21 cellular contexts compared by ENCODE assay signal in the genomic region with DNA sequence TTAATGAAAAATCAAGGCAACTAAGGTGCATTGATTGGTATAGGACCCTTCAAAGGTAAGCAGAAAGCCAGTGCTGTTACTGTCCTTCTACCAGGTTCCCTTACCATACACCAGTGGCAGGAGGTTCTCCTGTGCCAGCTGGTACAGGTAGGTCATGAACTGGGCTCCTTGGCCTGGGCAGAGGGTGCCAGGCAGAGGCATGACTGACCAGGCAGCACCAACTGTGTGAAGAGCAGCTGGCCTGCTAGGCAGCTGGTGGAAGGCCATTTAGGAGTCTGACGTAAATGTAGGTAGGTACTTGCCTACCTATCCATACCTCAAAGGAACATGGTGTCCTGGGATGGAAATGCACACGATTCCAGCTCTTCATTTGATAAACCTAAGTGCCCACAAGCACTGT.
"Had no signal": no experiment of that assay in that cellular context is flagged by ENCODE, and none has a peak within 500 bp of the region (broad histone marks: within the 10 kb centered on the region; RNA-seq: fewer than 3 reads in every experiment).

No MANE protein-coding gene starts in this region.

- H3K4me3 ChIP-seq: cardiac muscle cell, pancreas, smooth muscle cell, tibial nerve, uterus had no signal

- H3K27me3 Mint-ChIP-seq: activated CD4-positive, alpha-beta T cell treated with anti-CD3 and anti-CD28 coated beads, Interleukin-2, amount 10 ng/mL, durations not matched to agents 24 days and 14 days; activated CD8-positive, alpha-beta T cell treated with anti-CD3 and anti-CD28 coated beads for 36 hours; effector memory CD8-positive, alpha-beta T cell; naive thymus-derived CD4-positive, alpha-beta T cell had no signal

- H3K27ac ChIP-seq: cardiac muscle cell, pancreas, tibial nerve, uterus had no signal

- H3K9me3 ChIP-seq: pancreas, tibial nerve, uterus had no signal

- H3K27me3 ChIP-seq: cardiac muscle cell, pancreas, tibial nerve, uterus had no signal

- ATAC-seq: activated CD8-positive, alpha-beta T cell treated with anti-CD3 and anti-CD28 coated beads for 36 hours; activated T-cell treated with anti-CD3 and anti-CD28 coated beads, Interleukin-2, amount 50 U/mL, for 4 hours; effector memory CD8-positive, alpha-beta T cell; naive thymus-derived CD4-positive, alpha-beta T cell; pancreas; sciatic nerve had no signal

- H3K4me2 ChIP-seq: smooth muscle cell had no signal

- H3K9me3 Mint-ChIP-seq: activated CD4-positive, alpha-beta T cell treated with anti-CD3 and anti-CD28 coated beads, Interleukin-2, amount 10 ng/mL, durations not matched to agents 24 days and 14 days; activated CD8-positive, alpha-beta T cell treated with anti-CD3 and anti-CD28 coated beads for 36 hours; activated T-cell treated with anti-CD3 and anti-CD28 coated beads, Interleukin-2, amount 50 U/mL, for 4 hours; effector memory CD8-positive, alpha-beta T cell; naive thymus-derived CD4-positive, alpha-beta T cell had no signal

- H3K27ac Mint-ChIP-seq: activated CD4-positive, alpha-beta T cell treated with anti-CD3 and anti-CD28 coated beads, Interleukin-2, amount 10 ng/mL, durations not matched to agents 24 days and 14 days; activated CD8-positive, alpha-beta T cell treated with anti-CD3 and anti-CD28 coated beads for 36 hours had no signal

- DNase-seq: activated CD4-positive, alpha-beta T cell treated with anti-CD3 and anti-CD28 coated beads, Interleukin-2, amount 10 ng/mL, durations not matched to agents 24 days and 14 days; activated CD8-positive, alpha-beta T cell treated with anti-CD3 and anti-CD28 coated beads for 36 hours; activated naive CD4-positive, alpha-beta T cell treated with anti-CD3 and anti-CD28 coated beads, Interleukin-2, amount 50 U/mL, for 16 hours; activated T-cell treated with anti-CD3 and anti-CD28 coated beads, Interleukin-2, amount 50 U/mL, for 4 hours; amniotic stem cell; dermis blood vessel endothelial cell; effector memory CD8-positive, alpha-beta T cell; hippocampal formation; mesenchymal stem cell; naive thymus-derived CD4-positive, alpha-beta T cell; pancreas; stimulated activated CD4-positive, alpha-beta T cell treated with anti-CD3 and anti-CD28 coated beads, Interleukin-4, amount 100 ng/mL, for 24 hours; stimulated activated naive CD4-positive, alpha-beta T cell; T-helper 1 cell; T-helper 9 cell; uterus had no signal

- H3K4me3 Mint-ChIP-seq: activated CD4-positive, alpha-beta T cell treated with anti-CD3 and anti-CD28 coated beads, Interleukin-2, amount 10 ng/mL, durations not matched to agents 24 days and 14 days; activated CD8-positive, alpha-beta T cell treated with anti-CD3 and anti-CD28 coated beads for 36 hours; activated T-cell treated with anti-CD3 and anti-CD28 coated beads, Interleukin-2, amount 50 U/mL, for 4 hours; effector memory CD8-positive, alpha-beta T cell; naive thymus-derived CD4-positive, alpha-beta T cell had no signal

- H3K4me1 ChIP-seq: pancreas, uterus had no signal

- FAIRE-seq: keratinocyte, pancreas had no signal
